23 cellular contexts compared by ENCODE assay signal in genomic region chr14:99146991-99147740, GRCh38.
"Had no signal": no experiment of that assay in that cellular context is flagged by ENCODE, and none has a peak within 500 bp of the region (broad histone marks: within the 10 kb centered on the region; RNA-seq: fewer than 3 reads in every experiment).

No MANE protein-coding gene starts in this region.

- H3K4me1 Mint-ChIP-seq: activated CD4-positive, alpha-beta memory T cell treated with anti-CD3 and anti-CD28 coated beads, Interleukin-2, amount 10 ng/mL, durations not matched to agents 7 days and 5 days; activated CD4-positive, alpha-beta T cell treated with anti-CD3 and anti-CD28 coated beads, Interleukin-2, amount 10 ng/mL, durations not matched to agents 7 days and 5 days had no signal

- H3K4me1 ChIP-seq: adrenal gland had no signal

- H3K36me3 ChIP-seq: adrenal gland had no signal

- H3K9me3 ChIP-seq: adrenal gland had no signal

- H3K4me3 ChIP-seq: adrenal gland, SK-N-MC had no signal

- H3K4me3 Mint-ChIP-seq: activated CD4-positive, alpha-beta memory T cell treated with anti-CD3 and anti-CD28 coated beads, Interleukin-2, amount 10 ng/mL, durations not matched to agents 7 days and 5 days; activated CD4-positive, alpha-beta T cell treated with anti-CD3 and anti-CD28 coated beads, Interleukin-2, amount 10 ng/mL, durations not matched to agents 7 days and 5 days; activated naive CD8-positive, alpha-beta T cell treated with anti-CD3 and anti-CD28 coated beads, Interleukin-2, amount 10 ng/mL, durations not matched to agents 7 days and 5 days; activated T-cell treated with anti-CD3 and anti-CD28 coated beads, Interleukin-2, amount 50 U/mL, for 4 hours; T-cell had no signal

- DNase-seq: activated CD4-positive, alpha-beta memory T cell treated with anti-CD3 and anti-CD28 coated beads, Interleukin-2, amount 10 ng/mL, durations not matched to agents 7 days and 5 days; activated CD4-positive, alpha-beta T cell treated with anti-CD3 and anti-CD28 coated beads, Interleukin-2, amount 10 ng/mL, durations not matched to agents 7 days and 5 days; activated CD4-positive, CD25-positive, alpha-beta regulatory T cell; activated naive CD4-positive, alpha-beta T cell treated with anti-CD3 and anti-CD28 coated beads, Interleukin-2, amount 50 U/mL, for 16 hours; activated naive CD8-positive, alpha-beta T cell treated with anti-CD3 and anti-CD28 coated beads, Interleukin-2, amount 10 ng/mL, durations not matched to agents 7 days and 5 days; activated T-cell treated with anti-CD3 and anti-CD28 coated beads, Interleukin-2, amount 50 U/mL, for 4 hours; anterior cingulate cortex; NCI-H1105 treated with DMSO at 0.1 percent for 48 hours; NCI-H1436 treated with DMSO at 0.1 percent for 48 hours; NCI-H187; NCI-H2081; NCI-H510A treated with DMSO at 0.1 percent for 48 hours; NCI-H69; NK-92 treated with Interleukin-12 subunit alpha and Interleukin-12 subunit beta, amount 100 ng/mL, for 24 hours; OCI-M1; RPMI8226; T-cell; T-helper 2 cell had no signal

- ATAC-seq: activated T-cell treated with anti-CD3 and anti-CD28 coated beads, Interleukin-2, amount 50 U/mL, for 4 hours; Panc1; Right ventricle myocardium inferior; T-cell had no signal

- H3K27ac Mint-ChIP-seq: activated CD4-positive, alpha-beta memory T cell treated with anti-CD3 and anti-CD28 coated beads, Interleukin-2, amount 10 ng/mL, durations not matched to agents 7 days and 5 days; activated CD4-positive, alpha-beta T cell treated with anti-CD3 and anti-CD28 coated beads, Interleukin-2, amount 10 ng/mL, durations not matched to agents 7 days and 5 days; activated naive CD8-positive, alpha-beta T cell treated with anti-CD3 and anti-CD28 coated beads, Interleukin-2, amount 10 ng/mL, durations not matched to agents 7 days and 5 days; T-cell had no signal

- H3K27me3 Mint-ChIP-seq: T-cell had no signal

- H3K9me3 Mint-ChIP-seq: activated CD4-positive, alpha-beta memory T cell treated with anti-CD3 and anti-CD28 coated beads, Interleukin-2, amount 10 ng/mL, durations not matched to agents 7 days and 5 days; activated CD4-positive, alpha-beta T cell treated with anti-CD3 and anti-CD28 coated beads, Interleukin-2, amount 10 ng/mL, durations not matched to agents 7 days and 5 days; activated naive CD8-positive, alpha-beta T cell treated with anti-CD3 and anti-CD28 coated beads, Interleukin-2, amount 10 ng/mL, durations not matched to agents 7 days and 5 days; activated T-cell treated with anti-CD3 and anti-CD28 coated beads, Interleukin-2, amount 50 U/mL, for 4 hours; T-cell had no signal

- H3K36me3 Mint-ChIP-seq: activated naive CD8-positive, alpha-beta T cell treated with anti-CD3 and anti-CD28 coated beads, Interleukin-2, amount 10 ng/mL, durations not matched to agents 7 days and 5 days; T-cell had no signal

- H3K27me3 ChIP-seq: adrenal gland had no signal

- H3K27ac ChIP-seq: adrenal gland, SK-N-MC, VCaP had no signal
